In genomic region chr17:4365103-4365627, GRCh38 we compare ENCODE assay signal across 8 cellular contexts. TPM values are rescaled to one million over a fixed set of nuclear protein-coding genes. Genes with fewer than 3 reads are reported as not detected.
DNase-seq lines count a peak whose midpoint lies in the region; ATAC-seq and TF ChIP-seq lines count a peak whose summit lies in the region.

No MANE protein-coding gene starts in this region.

- peak; percentile 57 to 66 for TF ChIP-seq POLR2A in gastroesophageal sphincter (IDR thresholded peaks at IDR 0.05)

- peak overlapping the region; percentile 98 for H3K27ac Mint-ChIP-seq in activated naive CD4-positive, alpha-beta T cell treated with anti-CD3 and anti-CD28 coated beads, Interleukin-2, amount 10 ng/mL, durations not matched to agents 7 days and 5 days

- peak overlapping the region; percentile 98 for H3K27ac ChIP-seq in HEK293 (ENCODE audit: extremely low read depth, low read depth, low read length)
- H3K27ac ChIP-seq in gastroesophageal sphincter, result peak overlapping the region; percentile 95 to 100 (median 99)
- H3K27ac ChIP-seq in neuronal stem cell (replicated peaks; ENCODE audit: low read length), result peak overlapping the region; percentile 71

- H3K9me3 Mint-ChIP-seq in activated naive CD4-positive, alpha-beta T cell treated with anti-CD3 and anti-CD28 coated beads, Interleukin-2, amount 10 ng/mL, durations not matched to agents 7 days and 5 days, result no peaks in the 10 kb centered on the region

- no peak overlapping the region for H3K23ac ChIP-seq in neuronal stem cell (ENCODE audit: low read depth, low read length, poor library complexity)

- H3K4me1 ChIP-seq in HEK293 (ENCODE audit: control insufficient read depth, insufficient read depth, low read length) (peaks cover 6% of the 10 kb centered on the region), gastroesophageal sphincter (peaks cover 0 to 54% (median 11%) of the 10 kb centered on the region in 3 donors), neuronal stem cell (ENCODE audit: control insufficient read depth in 2 of 2, insufficient read depth in 1 of 2, low read depth in 1 of 2, low read length in 2 of 2) (peaks cover 2 to 3% of the 10 kb centered on the region in 2 donors)

- no peak overlapping the region for H4K8ac ChIP-seq in neuronal stem cell (ENCODE audit: low read depth, low read length)

- no peak overlapping the region for H2BK12ac ChIP-seq in neuronal stem cell (ENCODE audit: low read length)

- DNase-seq in G401 (ENCODE audit: low spot score) (peak; percentile 96), NAMALWA (ENCODE audit: low spot score) (peak; percentile 89), SK-MEL-5 (ENCODE audit: low read depth, low spot score) (peak; percentile 95), neuronal stem cell (ENCODE audit: low spot score) (peak; percentile 83), stromal cell of bone marrow (ENCODE audit: low read depth) (peak; percentile 86)
- DNase-seq in activated naive CD4-positive, alpha-beta T cell treated with anti-CD3 and anti-CD28 coated beads, Interleukin-2, amount 10 ng/mL, durations not matched to agents 7 days and 5 days, result peak; percentile 93

- peak overlapping the region; percentile 90 for H3K9ac ChIP-seq in neuronal stem cell (ENCODE audit: low read depth, low read length, poor library complexity)

- in situ Hi-C loops in G401 (cut with HindIII; ENCODE audit: low sequenced_read_pairs), result no loop called here
- in situ Hi-C loops in SK-MEL-5 (cut with HindIII; ENCODE audit: low pct_unique_long_range_greater_than_20kb, low sequenced_read_pairs), result no loop called here

- H3K27me3 ChIP-seq in gastroesophageal sphincter (no peaks in the 10 kb centered on the region), neuronal stem cell (ENCODE audit: control insufficient read depth in 3 of 3, insufficient read depth in 3 of 3, low read depth in 1 of 3, low read length in 3 of 3) (no peaks in the 10 kb centered on the region)

- no peaks in the 10 kb centered on the region for H3K9me3 ChIP-seq in HEK293 (ENCODE audit: control insufficient read depth, insufficient read depth, low read depth, low read length)
- H3K9me3 ChIP-seq in gastroesophageal sphincter, result no peaks in the 10 kb centered on the region
- no peaks in the 10 kb centered on the region for H3K9me3 ChIP-seq in neuronal stem cell (replicated peaks in 1 of 2; ENCODE audit: control insufficient read depth in 2 of 2, insufficient read depth in 1 of 2, low read depth in 1 of 2, low read length in 2 of 2)

- H3K4me1 Mint-ChIP-seq in activated naive CD4-positive, alpha-beta T cell treated with anti-CD3 and anti-CD28 coated beads, Interleukin-2, amount 10 ng/mL, durations not matched to agents 7 days and 5 days, result peaks cover 28% of the 10 kb centered on the region

- ATAC-seq in gastroesophageal sphincter, result peak; percentile 81

- peak overlapping the region; percentile 52 for H3K4me2 ChIP-seq in neuronal stem cell (ENCODE audit: insufficient read depth, low read length, poor library complexity, severe bottlenecking)

- no peak overlapping the region for H2BK15ac ChIP-seq in neuronal stem cell (ENCODE audit: low read length)

- H3K36me3 Mint-ChIP-seq in activated naive CD4-positive, alpha-beta T cell treated with anti-CD3 and anti-CD28 coated beads, Interleukin-2, amount 10 ng/mL, durations not matched to agents 7 days and 5 days, result peaks cover 10% of the 10 kb centered on the region

- peak overlapping the region; percentile 94 for H2BK5ac ChIP-seq in neuronal stem cell (ENCODE audit: low read length)

- peak overlapping the region; percentile 95 for H3K4me3 Mint-ChIP-seq in activated naive CD4-positive, alpha-beta T cell treated with anti-CD3 and anti-CD28 coated beads, Interleukin-2, amount 10 ng/mL, durations not matched to agents 7 days and 5 days

- no peaks in the 10 kb centered on the region for H3K27me3 Mint-ChIP-seq in activated naive CD4-positive, alpha-beta T cell treated with anti-CD3 and anti-CD28 coated beads, Interleukin-2, amount 10 ng/mL, durations not matched to agents 7 days and 5 days

- POLR2A ChIA-PET in HEK293 (lab: Yijun Ruan, JAX), result interaction anchor here (1.0 to 1.3 kb wide), 2 partner anchors 27 to 35 kb away, joined by 3 to 4 read pairs; no protein-coding TSS in a partner anchor

- no peak overlapping the region for H3K14ac ChIP-seq in neuronal stem cell (ENCODE audit: low read length)

- H2BK120ac ChIP-seq in neuronal stem cell (ENCODE audit: low read depth, low read length), result no peak overlapping the region

- peak overlapping the region; percentile 88 for H2AK5ac ChIP-seq in neuronal stem cell (ENCODE audit: low read depth, low read length)

- no peak overlapping the region for H4K91ac ChIP-seq in neuronal stem cell (ENCODE audit: low read depth, low read length, poor library complexity)

- H3K36me3 ChIP-seq in HEK293 (ENCODE audit: control insufficient read depth in 2 of 2, insufficient read depth in 1 of 2, low read length in 2 of 2) (peaks cover 0 to 4% of the 10 kb centered on the region in 2 experiments; a peak in 1 of 3 replicates), gastroesophageal sphincter (no peaks in the 10 kb centered on the region), neuronal stem cell (replicated peaks in 1 of 2; ENCODE audit: control insufficient read depth in 2 of 2, insufficient read depth in 2 of 2, low read length in 2 of 2) (peaks cover 0 to 29% of the 10 kb centered on the region in 2 donors)

- CTCF ChIA-PET in HEK293 (lab: Yijun Ruan, JAX), result interaction anchor here (0.6 to 1.2 kb wide), 2 partner anchors 47 to 163 kb away, joined by 4 read pairs; no protein-coding TSS in a partner anchor
- CTCF ChIA-PET in activated naive CD4-positive, alpha-beta T cell treated with anti-CD3 and anti-CD28 coated beads, Interleukin-2, amount 10 ng/mL, durations not matched to agents 7 days and 5 days (lab: Charles Lee), result interaction anchor here (1.9 kb wide), 1 partner anchor 149 kb away, joined by 6 read pairs; no protein-coding TSS in a partner anchor

- no peak for TF ChIP-seq EP300 in gastroesophageal sphincter (IDR thresholded peaks at IDR 0.05)

- H2AFZ ChIP-seq in neuronal stem cell (ENCODE audit: low read length), result peak overlapping the region; percentile 92

- no peak overlapping the region for H3K4ac ChIP-seq in neuronal stem cell (ENCODE audit: low read length)

- 0% methylated on average over 3 to 4 of the region's 38 CpGs for WGBS in gastroesophageal sphincter (ENCODE audit: low coverage in 1 of 2), 2 donors
- WGBS in neuronal stem cell (ENCODE audit: extremely low coverage in 2 of 2, insufficient read length in 2 of 2, insufficient replicate concordance in 1 of 2), 2 donors, result no CpG with 5 or more reads among the region's 38 CpGs

- H3K18ac ChIP-seq in neuronal stem cell (ENCODE audit: low read length), result peak overlapping the region; percentile 98

- TF ChIP-seq CTCF in HEK293 (tag by site-specific recombination; IDR thresholded peaks at IDR 0.05) (no peak), gastroesophageal sphincter (IDR thresholded peaks at IDR 0.05) (no peak)

- peaks cover 9% of the 10 kb centered on the region for H3K79me1 ChIP-seq in neuronal stem cell (ENCODE audit: low read depth, low read length)

- H3K4me3 ChIP-seq in HEK293 (ENCODE audit: low read depth, low read length) (peak overlapping the region; percentile 95), gastroesophageal sphincter (peak overlapping the region; percentile 84 to 100), neuronal stem cell (ENCODE audit: low read length in 2 of 2) (peak overlapping the region; percentile 93 to 100)

TF ChIP-seq in HEK293, 187 proteins besides CTCF, POLR2A, EP300 and RAD21 (continues in another document):
- TF ChIP-seq SP3 (tag by site-specific recombination; IDR thresholded peaks at IDR 0.05) (peak; percentile 9; the same call in 1 of the 2 replicates), TSHZ1 (tag by site-specific recombination; IDR thresholded peaks at IDR 0.05; ENCODE audit: borderline replicate concordance) (no peak), ZNF266 (tag by site-specific recombination; IDR thresholded peaks at IDR 0.05; ENCODE audit: low read depth) (no peak), ZNF561 (tag by site-specific recombination; IDR thresholded peaks at IDR 0.05; ENCODE audit: borderline replicate concordance) (peak; percentile 97)

RNA-seq across cellular contexts. Expression of gene UBE2G1, which starts 1.3 kb away (rescaled TPM):
- total RNA-seq in G401 (2014; rRNA removed; shearing (Covaris generic)), result 43.3 and 70.9 TPM in 2 replicates
- 54.0 and 57.0 TPM in 2 replicates for total RNA-seq in SK-MEL-5 (2014; rRNA removed; shearing (Covaris generic))
- polyA plus RNA-seq in SK-MEL-5 (2015; cell fraction: cytosol; rRNA removed), result 58.3 and 61.2 TPM in 2 replicates
- polyA plus RNA-seq in SK-MEL-5 (2015; cell fraction: nucleus; rRNA removed), result 19.6 and 22.2 TPM in 2 replicates
- total RNA-seq in gastroesophageal sphincter, result 10 to 100 TPM; 50.9 to 77.5 (median 67.9) TPM
- polyA plus RNA-seq in neuronal stem cell (2013, experiment 1 of 2), result 83.3 TPM
- polyA plus RNA-seq in neuronal stem cell (2013, experiment 2 of 2), result 83.6 TPM

Comparison
In these comparisons a context has a peak if more than half of its experiments do, and no peak if none do; other contexts are left out.
1. Peak in every context shown above with its lines: DNase-seq, ATAC-seq, H3K4me3 ChIP-seq and H3K27ac ChIP-seq.